Comparison of ENCODE assay signal across 1 cellular context in genomic region chr4:72022553-72022952, GRCh38.
TF ChIP-seq lines count a peak whose summit lies in the region.

No MANE protein-coding gene starts in this region.

TF ChIP-seq in K562, 482 proteins besides CTCF, POLR2A, EP300 and RAD21 (continued from another document):
- TF ChIP-seq ZBTB40 (IDR thresholded peaks at IDR 0.05) (peak; percentile 77), ZBTB40 (CRISPR knock-in tag; IDR thresholded peaks at IDR 0.05) (no peak)
